In genomic region chr1:169106095-169106920, GRCh38 we compare ENCODE assay signal across 8 cellular contexts. TPM values are rescaled to one million over a fixed set of nuclear protein-coding genes. Genes with fewer than 3 reads are reported as not detected.
DNase-seq lines count a peak whose midpoint lies in the region; ATAC-seq and TF ChIP-seq lines count a peak whose summit lies in the region.

Gene ATP1B1, plus strand, starts transcription at chr1:169106690. Its CDS starts 140 bp downstream, at chr1:169106830.

- intact Hi-C loops in activated B cell treated with CpG ODN at 0.5 μM for 24 hours (cut with micrococcal nuclease), result loop anchor here (1.0 to 10.0 kb wide), 5 partner anchors 261 to 1172 kb away; partner anchors contain the start of genes DCAF6, KIFAP3, MPC2 and NME7

- POLR2A ChIA-PET in activated B cell treated with CpG ODN at 0.5 μM for 24 hours (lab: Charles Lee), result no interaction called here

- CTCF ChIA-PET in activated B cell treated with CpG ODN at 0.5 μM for 24 hours (lab: Charles Lee), result no interaction called here

- peak; percentile 86 for ATAC-seq in GM18907 (IDR thresholded peaks at IDR 0.05; ENCODE audit: unreplicated experiment)
- ATAC-seq in HG03135 (IDR thresholded peaks at IDR 0.05; ENCODE audit: unreplicated experiment), result peak; percentile 84
- ATAC-seq in activated B cell treated with CpG ODN at 0.5 μM for 24 hours (ENCODE audit: low read depth), result peak; percentile 95

- peak; percentile 17 for TF ChIP-seq CTCF in AG09309 (IDR thresholded peaks at IDR 0.05; ENCODE audit: control insufficient read depth, insufficient read depth, low read depth, low read length, missing control alignments)
- no peak for TF ChIP-seq CTCF in activated B cell treated with CpG ODN at 0.5 μM for 24 hours (IDR thresholded peaks at IDR 0.05)
- peak; percentile 6 for TF ChIP-seq CTCF in cardiac fibroblast (IDR thresholded peaks at IDR 0.05; ENCODE audit: low read depth, low read length)

- no peaks in the 10 kb centered on the region for H3K9me3 Mint-ChIP-seq in activated B cell treated with CpG ODN at 0.5 μM for 24 hours

- H3K27ac Mint-ChIP-seq in activated B cell treated with CpG ODN at 0.5 μM for 24 hours, result no peak within 1 kb of the TSS

- H3K27me3 Mint-ChIP-seq in activated B cell treated with CpG ODN at 0.5 μM for 24 hours, result peaks cover 35% of the 10 kb centered on the region

- H3K4me3 Mint-ChIP-seq in activated B cell treated with CpG ODN at 0.5 μM for 24 hours, result peak within 1 kb of the TSS; percentile 89

- H3K4me3 ChIP-seq in AG09309 (ENCODE audit: control insufficient read depth, low read depth, low read length) (peak within 1 kb of the TSS; percentile 89), cardiac fibroblast (replicated peaks in 1 of 2; ENCODE audit: low read depth in 2 of 2, low read length in 2 of 2) (peak within 1 kb of the TSS; percentile 69 to 81)

- H3K4me1 Mint-ChIP-seq in activated B cell treated with CpG ODN at 0.5 μM for 24 hours, result peaks cover 18% of the 10 kb centered on the region

- no peak for DNase-seq in AG09309 (ENCODE audit: low read depth)
- DNase-seq in NCI-H2196 treated with DMSO at 0.1 percent for 48 hours (lab: John Stamatoyannopoulos, UW; ENCODE audit: unreplicated experiment), result peak; percentile 91
- DNase-seq in activated B cell treated with CpG ODN at 0.5 μM for 24 hours, result peak; percentile 77
- DNase-seq in cardiac fibroblast (ENCODE audit: low read depth in 2 of 2), result peak; percentile 78 to 84
- peak; percentile 81 for DNase-seq in iris pigment epithelial cell (ENCODE audit: low read depth)
- peak; percentile 79 for DNase-seq in stimulated activated CD4-positive, alpha-beta T cell treated with anti-CD3 and anti-CD28 coated beads, Interleukin-12 subunit alpha, Interleukin-12 subunit beta, amount 100 ng/mL, for 4 hours

- H3K36me3 Mint-ChIP-seq in activated B cell treated with CpG ODN at 0.5 μM for 24 hours (ENCODE audit: low read depth), result no peaks in the 10 kb centered on the region

RNA-seq across cellular contexts. Expression of gene ATP1B1, which starts in this region (rescaled TPM):
- 1.6 and 1.8 TPM in 2 replicates for total RNA-seq in activated B cell treated with CpG ODN at 0.5 μM for 24 hours
